9 cellular contexts compared by ENCODE assay signal in genomic region chr16:1763521-1764511, GRCh38. TPM values are rescaled to one million over a fixed set of nuclear protein-coding genes. Genes with fewer than 3 reads are reported as not detected.
DNase-seq lines count a peak whose midpoint lies in the region; ATAC-seq, FAIRE-seq and TF ChIP-seq lines count a peak whose summit lies in the region.
"Had no signal": no experiment of that assay in that cellular context is flagged by ENCODE, and none has a peak within 500 bp of the region (broad histone marks: within the 10 kb centered on the region; RNA-seq: fewer than 3 reads in every experiment).

No MANE protein-coding gene starts in this region.

- TF ChIP-seq CTCF in A673 (conservative IDR thresholded peaks at IDR 0.05; ENCODE audit: low read depth, low read length) (peak; percentile 45; the same call in 1 of the 2 replicates), HEK293 (tag by site-specific recombination; IDR thresholded peaks at IDR 0.05) (peak; percentile 34), K562 (IDR thresholded peaks at IDR 0.05 in 2 of 3, conservative IDR thresholded peaks at IDR 0.05 in 1 of 3; ENCODE audit: insufficient read depth in 2 of 3, low read depth in 1 of 3, low read length in 3 of 3) (peak; percentile 35 to 55 (median 43); a peak in 4 of 6 replicates), vagina (IDR thresholded peaks at IDR 0.05) (no peak)

- TF ChIP-seq RAD21 in K562 (CRISPR knock-in tag; conservative IDR thresholded peaks at IDR 0.05 in 1 of 2, IDR thresholded peaks at IDR 0.05 in 1 of 2) = peak in 1 of 2 experiments; percentile 45; a peak in 2 of 4 replicates

- POLR2A ChIA-PET in A673 (lab: Charles Lee; ENCODE audit: low non-redundant PET) (no interaction called here), HEK293 (lab: Yijun Ruan, JAX) (interaction anchor here (1.4 kb wide), 1 partner anchor 19 kb away, joined by 6 read pairs; the partner anchor contains the start of genes NUBP2 and SPSB3), K562 (lab: Yijun Ruan, JAX) (interaction anchor here (1.6 kb wide), 1 partner anchor 9 kb away, joined by 9 read pairs; the partner anchor contains the start of genes EME2 and MRPS34)

- CTCF ChIA-PET in A673 (lab: Charles Lee) = no interaction called here
- CTCF ChIA-PET in HEK293 (lab: Yijun Ruan, JAX) = interaction anchor here (0.6 to 0.9 kb wide), 3 partner anchors 10 to 60 kb away, joined by 4 to 9 read pairs (median 5); no protein-coding TSS in a partner anchor
- CTCF ChIA-PET in K562 (lab: Yijun Ruan, JAX; ENCODE audit: low intra/inter-chr PET ratio) = no interaction called here
- CTCF ChIA-PET in activated CD8-positive, alpha-beta memory T cell treated with anti-CD3 and anti-CD28 coated beads, Interleukin-2, amount 10 ng/mL, durations not matched to agents 7 days and 5 days (lab: Charles Lee) = interaction anchor here (0.6 to 1.6 kb wide), 2 partner anchors 10 kb away, joined by 3 read pairs; no protein-coding TSS in a partner anchor

- ATAC-seq in K562 (peak; percentile 91), HG03432 (IDR thresholded peaks at IDR 0.05; ENCODE audit: unreplicated experiment) (no peak)
- ATAC-seq in activated CD8-positive, alpha-beta memory T cell treated with anti-CD3 and anti-CD28 coated beads, Interleukin-2, amount 10 ng/mL, durations not matched to agents 7 days and 5 days = no peak
- ATAC-seq: stimulated activated naive B cell treated with anti-CD40 and anti-IgM and Interleukin-4, amounts not matched to agents 10 μg/mL and 1 μg/mL and 100 μg/mL, for 72 hours had no signal

- BruUV-seq in A673 (replicated peaks; lab: Mats Ljungman, UMichigan) (no TSS peak), K562 (replicated peaks; lab: Mats Ljungman, UMichigan) (no TSS peak)

- no peaks in the 10 kb centered on the region; the same call in 2 of the 3 replicates for H3K79me2 ChIP-seq in K562 (ENCODE audit: control insufficient read depth, insufficient read depth, low read length)

- no peaks in the 10 kb centered on the region for H4K20me1 ChIP-seq in K562 (replicated peaks; ENCODE audit: control insufficient read depth, insufficient read depth, low read length)

- no peak for FAIRE-seq in K562 (lab: Jason Lieb, UNC)

- no peak overlapping the region for H3K27ac Mint-ChIP-seq in activated CD8-positive, alpha-beta memory T cell treated with anti-CD3 and anti-CD28 coated beads, Interleukin-2, amount 10 ng/mL, durations not matched to agents 7 days and 5 days

- WGBS in K562 (ENCODE audit: insufficient coverage, low coverage, missing lambda C conversion rate) = 41% methylated on average over 40 of the region's 81 CpGs

- H3K36me3 ChIP-seq in A673 (ENCODE audit: insufficient read depth, low read length, poor library complexity, severe bottlenecking) (peaks cover 24% of the 10 kb centered on the region), HEK293 (ENCODE audit: control insufficient read depth in 2 of 2, insufficient read depth in 1 of 2, low read length in 2 of 2) (peaks cover 0 to 93% of the 10 kb centered on the region in 2 experiments; a peak in 1 of 3 replicates), K562 (ENCODE audit: control insufficient read depth, insufficient read depth, low read length) (peaks cover 77% of the 10 kb centered on the region; the same call in 2 of the 3 replicates), vagina (peaks cover 0 to 72% of the 10 kb centered on the region in 2 donors)

- no peaks in the 10 kb centered on the region for H3K27me3 Mint-ChIP-seq in activated CD8-positive, alpha-beta memory T cell treated with anti-CD3 and anti-CD28 coated beads, Interleukin-2, amount 10 ng/mL, durations not matched to agents 7 days and 5 days
- H3K27me3 Mint-ChIP-seq: stimulated activated naive B cell treated with anti-CD40 and anti-IgM and Interleukin-4, amounts not matched to agents 10 μg/mL and 1 μg/mL and 100 μg/mL, for 72 hours had no signal

- 0 out of 2 replicates have a peak overlapping the region, but pooled peaks have one; percentile 55 for H2AFZ ChIP-seq in K562 (ENCODE audit: low read depth, low read length)

- H3K4me3 ChIP-seq in A673 (ENCODE audit: low read depth, low read length, poor library complexity, severe bottlenecking) = no peak overlapping the region
- no peak overlapping the region for H3K4me3 ChIP-seq in HEK293 (ENCODE audit: low read depth, low read length)
- H3K4me3 ChIP-seq in K562 = no peak overlapping the region
- H3K4me3 ChIP-seq in iPS-18c (ENCODE audit: insufficient read depth, low read depth, low read length) = 0 out of 2 replicates have a peak overlapping the region, but pooled peaks have one; percentile 28
- H3K4me3 ChIP-seq in vagina = no peak overlapping the region

- H3K9me1 ChIP-seq in K562 (ENCODE audit: control insufficient read depth, insufficient read depth, low read length) = no peaks in the 10 kb centered on the region

- H3K4me1 ChIP-seq in A673 (ENCODE audit: insufficient read depth, low read length, poor library complexity, severe bottlenecking) = no peaks in the 10 kb centered on the region
- H3K4me1 ChIP-seq in HEK293 (ENCODE audit: control insufficient read depth, insufficient read depth, low read length) = no peaks in the 10 kb centered on the region
- peaks cover 9 to 85% of the 10 kb centered on the region in 2 experiments; a peak in 4 of 5 replicates for H3K4me1 ChIP-seq in K562 (replicated peaks in 1 of 2; ENCODE audit: control insufficient read depth in 2 of 2, insufficient read depth in 2 of 2, low read length in 2 of 2)
- no peaks in the 10 kb centered on the region for H3K4me1 ChIP-seq in vagina

- no peak overlapping the region for H3K27ac ChIP-seq in A673 (ENCODE audit: low read depth, low read length, poor library complexity, severe bottlenecking)
- no peak overlapping the region for H3K27ac ChIP-seq in HEK293 (ENCODE audit: extremely low read depth, low read depth, low read length)
- H3K27ac ChIP-seq in K562 (ENCODE audit: extremely low read depth, low read depth, low read length) = peak overlapping the region; percentile 35; the same call in 1 of the 3 replicates
- no peak overlapping the region for H3K27ac ChIP-seq in vagina

- no peak overlapping the region; the same call in 1 of the 2 replicates for H3K4me2 ChIP-seq in K562 (ENCODE audit: insufficient read depth, low read length)

- intact Hi-C loops in A673 (cut with micrococcal nuclease; ENCODE audit: unreplicated experiment) = no loop called here
- intact Hi-C loops in K562 (cut with micrococcal nuclease) = no loop called here
- intact Hi-C loops in vagina (cut with DNase I) = no loop called here

- H3K9me3 ChIP-seq in A673 (ENCODE audit: low read depth, low read length, poor library complexity, severe bottlenecking) (no peaks in the 10 kb centered on the region), HEK293 (ENCODE audit: control insufficient read depth, insufficient read depth, low read depth, low read length) (no peaks in the 10 kb centered on the region), K562 (replicated peaks; ENCODE audit: control insufficient read depth, insufficient read depth, low read depth, low read length) (no peaks in the 10 kb centered on the region), iPS-18c (ENCODE audit: control insufficient read depth, insufficient read depth, low read length) (peaks cover 2% of the 10 kb centered on the region), vagina (no peaks in the 10 kb centered on the region)

- H3K4me3 Mint-ChIP-seq in activated CD8-positive, alpha-beta memory T cell treated with anti-CD3 and anti-CD28 coated beads, Interleukin-2, amount 10 ng/mL, durations not matched to agents 7 days and 5 days = no peak overlapping the region
- H3K4me3 Mint-ChIP-seq: stimulated activated naive B cell treated with anti-CD40 and anti-IgM and Interleukin-4, amounts not matched to agents 10 μg/mL and 1 μg/mL and 100 μg/mL, for 72 hours had no signal

- H3K27me3 ChIP-seq in A673 (replicated peaks; ENCODE audit: insufficient read depth, low read depth, low read length, poor library complexity) = no peaks in the 10 kb centered on the region
- H3K27me3 ChIP-seq in K562 (ENCODE audit: control insufficient read depth in 2 of 2, insufficient read depth in 2 of 2, low read length in 2 of 2) = no peaks in the 10 kb centered on the region
- no peaks in the 10 kb centered on the region for H3K27me3 ChIP-seq in vagina

- H3K9ac ChIP-seq in K562 (ENCODE audit: insufficient read depth in 1 of 2, low read depth in 2 of 2, low read length in 2 of 2) = peak overlapping the region; percentile 34 to 79

- in situ Hi-C loops in K562 (cut with MboI) = loop anchor here (5.0 kb wide), 1 partner anchor 52 kb away; no protein-coding TSS in a partner anchor

- TF ChIP-seq POLR2A in K562 (conservative IDR thresholded peaks at IDR 0.05) (no peak), vagina (IDR thresholded peaks at IDR 0.05) (no peak)

- TF ChIP-seq EP300 in K562 (IDR thresholded peaks at IDR 0.05; ENCODE audit: low read length) = no peak

- no peaks in the 10 kb centered on the region for H3K9me3 Mint-ChIP-seq in activated CD8-positive, alpha-beta memory T cell treated with anti-CD3 and anti-CD28 coated beads, Interleukin-2, amount 10 ng/mL, durations not matched to agents 7 days and 5 days (ENCODE audit: low read depth)
- H3K9me3 Mint-ChIP-seq: stimulated activated naive B cell treated with anti-CD40 and anti-IgM and Interleukin-4, amounts not matched to agents 10 μg/mL and 1 μg/mL and 100 μg/mL, for 72 hours had no signal

- H3K4me1 Mint-ChIP-seq in activated CD8-positive, alpha-beta memory T cell treated with anti-CD3 and anti-CD28 coated beads, Interleukin-2, amount 10 ng/mL, durations not matched to agents 7 days and 5 days = no peaks in the 10 kb centered on the region

- H3K36me3 Mint-ChIP-seq in activated CD8-positive, alpha-beta memory T cell treated with anti-CD3 and anti-CD28 coated beads, Interleukin-2, amount 10 ng/mL, durations not matched to agents 7 days and 5 days = peaks cover 6% of the 10 kb centered on the region

- DNase-seq in A673 (ENCODE audit: low spot score) = peak; percentile 49
- peak; percentile 69 to 98 (median 96) for DNase-seq in K562 (ENCODE audit: extremely low read depth in 1 of 4, low spot score in 3 of 4)
- DNase-seq in vagina (ENCODE audit: extremely low spot score in 2 of 2) = no peak
- no peak for DNase-seq in activated CD8-positive, alpha-beta memory T cell treated with anti-CD3 and anti-CD28 coated beads, Interleukin-2, amount 10 ng/mL, durations not matched to agents 7 days and 5 days
- DNase-seq in activated CD4-positive, alpha-beta T cell treated with anti-CD3 and anti-CD28 coated beads, Interleukin-2, amount 50 U/mL, for 48 hours = no peak
- DNase-seq: stimulated activated naive B cell treated with anti-CD40 and anti-IgM and Interleukin-4, amounts not matched to agents 10 μg/mL and 1 μg/mL and 100 μg/mL, for 72 hours had no signal

RNA-seq across cellular contexts. Expression of gene NME3, which starts 7.5 kb away (rescaled TPM):
- total RNA-seq in A673 (2021) (35.3 and 40.8 TPM in 2 replicates), K562 (2014; rRNA removed) (65.5 and 75.6 TPM in 2 replicates), K562 (2014; rRNA removed; fragmentation: Illumina TruSeq; extraction: Trizol) (0.32 and 1.1 TPM in 2 replicates), K562 (2015; rRNA removed; fragmentation: Illumina TruSeq; extraction: Trizol) (11.5 and 15.2 TPM in 2 replicates), K562 (2021) (57.9 and 66.6 TPM in 2 replicates), vagina (96.0 TPM)
- 4.5 and 43.9 TPM in 2 replicates for total RNA-seq in K562 (2011; cell fraction: chromatin; rRNA removed; ENCODE audit: low replicate concordance)
- 90.4 and 94.7 TPM in 2 replicates for total RNA-seq in K562 (2011; cell fraction: nucleolus; rRNA removed)
- total RNA-seq in K562 (2011; cell fraction: nucleoplasm; rRNA removed) = 25.3 and 29.3 TPM in 2 replicates
- polyA plus RNA-seq in K562 (2011; rRNA removed) (13.9 and 20.3 TPM in 2 replicates), K562 (2014; fragmentation: Illumina TruSeq; extraction: Trizol) (1.1 and 11.5 TPM in 2 replicates), K562 (2014; fragmentation: Nextera tagmentation; extraction: Ambion mirVana) (1 to 10 TPM in 1 of 2 experiments, under 1 TPM in 1; 0.68 to 4.2 TPM), K562 (2014; rRNA removed) (70.3 and 76.3 TPM in 2 replicates)
- 30.9 and 115 TPM in 2 replicates for polyA plus RNA-seq in K562 (2011; cell fraction: cytosol; rRNA removed)
- 128 and 208 TPM in 2 replicates for polyA plus RNA-seq in K562 (2011; cell fraction: nucleus; rRNA removed)
- 44.6 and 58.7 TPM in 2 replicates for polyA plus RNA-seq in K562 (2012)
- 0.96 and 1.3 TPM in 2 replicates for polyA minus RNA-seq in K562 (2011; rRNA and poly(A)+ RNA removed)
- 9.6 and 11.4 TPM in 2 replicates for polyA minus RNA-seq in K562 (2011; cell fraction: cytosol; rRNA and poly(A)+ RNA removed)
- polyA minus RNA-seq in K562 (2011; cell fraction: nucleus; rRNA and poly(A)+ RNA removed) = 26.0 and 31.0 TPM in 2 replicates
- total RNA-seq in activated CD8-positive, alpha-beta memory T cell treated with anti-CD3 and anti-CD28 coated beads, Interleukin-2, amount 10 ng/mL, durations not matched to agents 7 days and 5 days = 10 to 100 TPM; 46.0 to 50.4 TPM

RNA-seq across cellular contexts. Expression of gene EME2, which starts 8.8 kb away (rescaled TPM):
- 19.5 and 19.9 TPM in 2 replicates for total RNA-seq in A673 (2021)
- 24.0 and 77.3 TPM in 2 replicates for total RNA-seq in K562 (2011; cell fraction: chromatin; rRNA removed; ENCODE audit: low replicate concordance)
- 56.5 and 58.8 TPM in 2 replicates for total RNA-seq in K562 (2011; cell fraction: nucleolus; rRNA removed)
- total RNA-seq in K562 (2011; cell fraction: nucleoplasm; rRNA removed) = 26.8 and 26.9 TPM in 2 replicates
- total RNA-seq in K562 (2014; rRNA removed) = 10.6 and 14.7 TPM in 2 replicates
- 1.1 and 1.6 TPM in 2 replicates for total RNA-seq in K562 (2014; rRNA removed; fragmentation: Illumina TruSeq; extraction: Trizol)
- 5.4 and 6.9 TPM in 2 replicates for total RNA-seq in K562 (2015; rRNA removed; fragmentation: Illumina TruSeq; extraction: Trizol)
- 19.9 and 20.5 TPM in 2 replicates for total RNA-seq in K562 (2021)
- polyA plus RNA-seq in K562 (2011; rRNA removed) = 3.3 and 6.2 TPM in 2 replicates
- polyA plus RNA-seq in K562 (2011; cell fraction: cytosol; rRNA removed) = 3.2 and 8.1 TPM in 2 replicates
- 46.3 and 81.6 TPM in 2 replicates for polyA plus RNA-seq in K562 (2011; cell fraction: nucleus; rRNA removed)
- 7.6 and 8.4 TPM in 2 replicates for polyA plus RNA-seq in K562 (2012)
- 3.5 and 5.3 TPM in 2 replicates for polyA plus RNA-seq in K562 (2014; fragmentation: Illumina TruSeq; extraction: Trizol)
- polyA plus RNA-seq in K562 (2014; fragmentation: Nextera tagmentation; extraction: Ambion mirVana) = under 1 TPM; 0.35 to 0.42 TPM
- polyA plus RNA-seq in K562 (2014; rRNA removed) = 17.3 and 19.8 TPM in 2 replicates
- 1.7 and 2.1 TPM in 2 replicates for polyA minus RNA-seq in K562 (2011; rRNA and poly(A)+ RNA removed)
- 4.7 and 5.0 TPM in 2 replicates for polyA minus RNA-seq in K562 (2011; cell fraction: cytosol; rRNA and poly(A)+ RNA removed)
- polyA minus RNA-seq in K562 (2011; cell fraction: nucleus; rRNA and poly(A)+ RNA removed) = 20.8 and 22.9 TPM in 2 replicates
- total RNA-seq in vagina = 13.5 TPM
- 10 to 100 TPM; 22.3 to 34.6 TPM for total RNA-seq in activated CD8-positive, alpha-beta memory T cell treated with anti-CD3 and anti-CD28 coated beads, Interleukin-2, amount 10 ng/mL, durations not matched to agents 7 days and 5 days

RNA-seq across cellular contexts. Expression of gene MRPS34, which starts 9.1 kb away (rescaled TPM):
- total RNA-seq in A673 (2021) (247 and 250 TPM in 2 replicates), K562 (2014; rRNA removed) (334 and 370 TPM in 2 replicates), K562 (2014; rRNA removed; fragmentation: Illumina TruSeq; extraction: Trizol) (70.9 and 92.7 TPM in 2 replicates), K562 (2015; rRNA removed; fragmentation: Illumina TruSeq; extraction: Trizol) (188 and 213 TPM in 2 replicates), K562 (2021) (230 and 244 TPM in 2 replicates), vagina (89.6 TPM)
- 21.2 and 69.4 TPM in 2 replicates for total RNA-seq in K562 (2011; cell fraction: chromatin; rRNA removed; ENCODE audit: low replicate concordance)
- total RNA-seq in K562 (2011; cell fraction: nucleolus; rRNA removed) = 82.5 and 101 TPM in 2 replicates
- total RNA-seq in K562 (2011; cell fraction: nucleoplasm; rRNA removed) = 42.6 and 57.2 TPM in 2 replicates
- polyA plus RNA-seq in K562 (2011; rRNA removed) (92.8 and 97.8 TPM in 2 replicates), K562 (2014; fragmentation: Illumina TruSeq; extraction: Trizol) (70.4 and 139 TPM in 2 replicates), K562 (2014; fragmentation: Nextera tagmentation; extraction: Ambion mirVana) (10 to 100 TPM in 1 of 2 experiments, 1 to 10 TPM in 1; 5.2 to 10.9 TPM), K562 (2014; rRNA removed) (252 and 261 TPM in 2 replicates)
- 104 and 232 TPM in 2 replicates for polyA plus RNA-seq in K562 (2011; cell fraction: cytosol; rRNA removed)
- 111 and 142 TPM in 2 replicates for polyA plus RNA-seq in K562 (2011; cell fraction: nucleus; rRNA removed)
- polyA plus RNA-seq in K562 (2012) = 116 and 130 TPM in 2 replicates
- polyA minus RNA-seq in K562 (2011; rRNA and poly(A)+ RNA removed) = 34.1 and 34.5 TPM in 2 replicates
- 54.0 and 82.0 TPM in 2 replicates for polyA minus RNA-seq in K562 (2011; cell fraction: cytosol; rRNA and poly(A)+ RNA removed)
- polyA minus RNA-seq in K562 (2011; cell fraction: nucleus; rRNA and poly(A)+ RNA removed) = 29.9 and 37.0 TPM in 2 replicates
- total RNA-seq in activated CD8-positive, alpha-beta memory T cell treated with anti-CD3 and anti-CD28 coated beads, Interleukin-2, amount 10 ng/mL, durations not matched to agents 7 days and 5 days = 100 to 1,000 TPM; 134 to 154 TPM

RNA-seq across cellular contexts. Expression of gene SPSB3, which starts 18.6 kb away (rescaled TPM):
- total RNA-seq in A673 (2021) (15.0 and 20.8 TPM in 2 replicates), K562 (2014; rRNA removed) (22.9 and 25.2 TPM in 2 replicates), K562 (2014; rRNA removed; fragmentation: Illumina TruSeq; extraction: Trizol) (2.1 and 2.2 TPM in 2 replicates), K562 (2015; rRNA removed; fragmentation: Illumina TruSeq; extraction: Trizol) (7.1 and 9.5 TPM in 2 replicates), K562 (2021) (20.9 and 22.1 TPM in 2 replicates), vagina (75.9 TPM)
- 26.2 and 74.9 TPM in 2 replicates for total RNA-seq in K562 (2011; cell fraction: chromatin; rRNA removed; ENCODE audit: low replicate concordance)
- 64.9 and 70.4 TPM in 2 replicates for total RNA-seq in K562 (2011; cell fraction: nucleolus; rRNA removed)
- 32.1 and 39.0 TPM in 2 replicates for total RNA-seq in K562 (2011; cell fraction: nucleoplasm; rRNA removed)
- polyA plus RNA-seq in K562 (2011; rRNA removed) (11.9 and 20.4 TPM in 2 replicates), K562 (2014; fragmentation: Illumina TruSeq; extraction: Trizol) (3.9 and 10.0 TPM in 2 replicates), K562 (2014; fragmentation: Nextera tagmentation; extraction: Ambion mirVana) (1 to 10 TPM in 1 of 2 experiments, under 1 TPM in 1; 0.39 to 1.3 TPM), K562 (2014; rRNA removed) (29.4 and 37.4 TPM in 2 replicates)
- 22.4 and 38.9 TPM in 2 replicates for polyA plus RNA-seq in K562 (2011; cell fraction: cytosol; rRNA removed)
- 113 and 172 TPM in 2 replicates for polyA plus RNA-seq in K562 (2011; cell fraction: nucleus; rRNA removed)
- polyA plus RNA-seq in K562 (2012) = 15.5 and 42.6 TPM in 2 replicates
- 3.1 and 4.7 TPM in 2 replicates for polyA minus RNA-seq in K562 (2011; rRNA and poly(A)+ RNA removed)
- polyA minus RNA-seq in K562 (2011; cell fraction: cytosol; rRNA and poly(A)+ RNA removed) = 5.5 and 9.3 TPM in 2 replicates
- polyA minus RNA-seq in K562 (2011; cell fraction: nucleus; rRNA and poly(A)+ RNA removed) = 16.6 and 19.7 TPM in 2 replicates
- total RNA-seq in activated CD8-positive, alpha-beta memory T cell treated with anti-CD3 and anti-CD28 coated beads, Interleukin-2, amount 10 ng/mL, durations not matched to agents 7 days and 5 days = 10 to 100 TPM; 35.7 to 36.5 TPM

RNA-seq across cellular contexts. Expression of gene NUBP2, which starts 18.9 kb away (rescaled TPM):
- total RNA-seq in A673 (2021) (76.0 and 76.6 TPM in 2 replicates), K562 (2014; rRNA removed) (115 and 140 TPM in 2 replicates), K562 (2014; rRNA removed; fragmentation: Illumina TruSeq; extraction: Trizol) (3.3 and 4.4 TPM in 2 replicates), K562 (2015; rRNA removed; fragmentation: Illumina TruSeq; extraction: Trizol) (36.1 and 41.8 TPM in 2 replicates), K562 (2021) (84.8 and 95.8 TPM in 2 replicates), vagina (40.8 TPM)
- 40.1 and 114 TPM in 2 replicates for total RNA-seq in K562 (2011; cell fraction: chromatin; rRNA removed; ENCODE audit: low replicate concordance)
- total RNA-seq in K562 (2011; cell fraction: nucleolus; rRNA removed) = 99.9 and 115 TPM in 2 replicates
- 47.3 and 54.8 TPM in 2 replicates for total RNA-seq in K562 (2011; cell fraction: nucleoplasm; rRNA removed)
- polyA plus RNA-seq in K562 (2011; rRNA removed) (24.0 and 30.8 TPM in 2 replicates), K562 (2014; fragmentation: Illumina TruSeq; extraction: Trizol) (11.4 and 42.6 TPM in 2 replicates), K562 (2014; fragmentation: Nextera tagmentation; extraction: Ambion mirVana) (1 to 10 TPM; 1.8 to 7.7 TPM), K562 (2014; rRNA removed) (97.1 and 104 TPM in 2 replicates)
- polyA plus RNA-seq in K562 (2011; cell fraction: cytosol; rRNA removed) = 57.0 and 157 TPM in 2 replicates
- 110 and 151 TPM in 2 replicates for polyA plus RNA-seq in K562 (2011; cell fraction: nucleus; rRNA removed)
- polyA plus RNA-seq in K562 (2012) = 64.4 and 77.9 TPM in 2 replicates
- polyA minus RNA-seq in K562 (2011; rRNA and poly(A)+ RNA removed) = 6.1 and 8.5 TPM in 2 replicates
- polyA minus RNA-seq in K562 (2011; cell fraction: cytosol; rRNA and poly(A)+ RNA removed) = 31.0 and 38.0 TPM in 2 replicates
- polyA minus RNA-seq in K562 (2011; cell fraction: nucleus; rRNA and poly(A)+ RNA removed) = 27.2 and 34.2 TPM in 2 replicates
- total RNA-seq in activated CD8-positive, alpha-beta memory T cell treated with anti-CD3 and anti-CD28 coated beads, Interleukin-2, amount 10 ng/mL, durations not matched to agents 7 days and 5 days = 10 to 100 TPM; 52.5 to 64.0 TPM

Comparison
In these comparisons a context has a peak if more than half of its experiments do, and no peak if none do; other contexts are left out.
1. DNase-seq: peak in A673 (single experiment) and K562 (4 of 4); none in vagina (0 of 2), activated CD8-positive, alpha-beta memory T cell treated with anti-CD3 and anti-CD28 coated beads, Interleukin-2, amount 10 ng/mL, durations not matched to agents 7 days and 5 days (single experiment) and activated CD4-positive, alpha-beta T cell treated with anti-CD3 and anti-CD28 coated beads, Interleukin-2, amount 50 U/mL, for 48 hours (0 of 2).
2. CTCF ChIP-seq: peak in A673 (single experiment), HEK293 (single experiment) and K562 (3 of 3); none in vagina (0 of 3).
3. CTCF ChIA-PET loops: an anchor here in HEK293 (0.6 to 0.9 kb wide) and activated CD8-positive, alpha-beta memory T cell treated with anti-CD3 and anti-CD28 coated beads, Interleukin-2, amount 10 ng/mL, durations not matched to agents 7 days and 5 days (0.6 to 1.6 kb wide); none called in A673 and K562.